17 cellular contexts compared by ENCODE assay signal in the genomic region with DNA sequence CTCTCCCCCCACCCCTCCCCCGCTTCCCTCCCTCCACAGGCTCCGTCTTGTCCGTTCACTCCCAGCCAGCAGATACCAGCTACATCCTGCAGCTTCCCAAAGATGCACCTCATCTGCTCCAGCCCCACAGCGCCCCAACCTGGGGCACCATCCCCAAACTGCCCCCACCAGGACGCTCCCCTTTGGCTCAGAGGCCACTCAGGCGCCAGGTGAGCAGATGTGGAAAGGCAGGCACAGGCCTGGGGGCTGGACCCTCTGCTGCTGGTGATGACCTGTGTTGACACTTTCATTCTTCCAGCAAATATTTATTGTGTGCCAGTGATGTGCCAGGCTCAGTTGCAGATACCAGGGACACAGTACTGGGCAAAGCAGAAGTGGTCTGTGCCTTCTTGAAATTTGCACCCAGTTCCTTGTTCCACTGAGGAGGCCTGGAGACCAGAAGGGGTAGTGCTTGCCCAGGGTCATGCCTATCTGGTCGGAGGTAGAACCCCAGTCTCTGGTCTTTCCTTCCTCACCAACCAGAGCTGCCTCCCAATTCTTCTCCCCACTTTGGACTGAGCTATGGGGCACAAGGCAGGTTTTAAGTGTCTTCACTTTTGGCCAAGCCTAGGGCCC. TPM values are rescaled to one million over a fixed set of nuclear protein-coding genes. Genes with fewer than 3 reads are reported as not detected.
DNase-seq lines count a peak whose midpoint lies in the region; ATAC-seq and TF ChIP-seq lines count a peak whose summit lies in the region.
"Had no signal": no experiment of that assay in that cellular context is flagged by ENCODE, and none has a peak within 500 bp of the region (broad histone marks: within the 10 kb centered on the region; RNA-seq: fewer than 3 reads in every experiment).

No MANE protein-coding gene starts in this region.

- H3K23ac ChIP-seq in neuronal stem cell (ENCODE audit: low read depth, low read length, poor library complexity): no peak overlapping the region

- H4K20me1 ChIP-seq in BLaER1 treated with 17β-estradiol and CSF1 and Interleukin-3, amounts not matched to agents 10 nM and 100 nM: no peaks in the 10 kb centered on the region; a peak in 1 of 22 replicates

- no peak overlapping the region for H4K91ac ChIP-seq in neuronal stem cell (ENCODE audit: low read depth, low read length, poor library complexity)

- H3K4ac ChIP-seq in neuronal stem cell (ENCODE audit: low read length): no peak overlapping the region

- ATAC-seq in HG02798 (IDR thresholded peaks at IDR 0.05; ENCODE audit: poor library complexity, unreplicated experiment) (no peak), psoas muscle (no peak)

- H3K4me1 ChIP-seq in BLaER1 treated with 17β-estradiol and CSF1 and Interleukin-3, amounts not matched to agents 10 nM and 100 nM: peaks cover 36 to 60% (median 50%) of the 10 kb centered on the region in 10 experiments
- H3K4me1 ChIP-seq in neuronal stem cell (ENCODE audit: control insufficient read depth in 2 of 2, insufficient read depth in 1 of 2, low read depth in 1 of 2, low read length in 2 of 2): peaks cover 37 to 46% of the 10 kb centered on the region in 2 donors
- no peaks in the 10 kb centered on the region for H3K4me1 ChIP-seq in psoas muscle

- H2AFZ ChIP-seq in neuronal stem cell (ENCODE audit: low read length): no peak overlapping the region

- H2BK12ac ChIP-seq in neuronal stem cell (ENCODE audit: low read length): no peak overlapping the region

- peak overlapping the region; percentile 40 for H2BK120ac ChIP-seq in neuronal stem cell (ENCODE audit: low read depth, low read length)

- no peaks in the 10 kb centered on the region for H3K79me1 ChIP-seq in neuronal stem cell (ENCODE audit: low read depth, low read length)

- H3K36me3 ChIP-seq in BLaER1 treated with 17β-estradiol and CSF1 and Interleukin-3, amounts not matched to agents 10 nM and 100 nM: no peaks in the 10 kb centered on the region
- H3K36me3 ChIP-seq in WERI-Rb-1 (peaks cover 58% of the 10 kb centered on the region), neuronal stem cell (replicated peaks in 1 of 2; ENCODE audit: control insufficient read depth in 2 of 2, insufficient read depth in 2 of 2, low read length in 2 of 2) (no peaks in the 10 kb centered on the region), psoas muscle (ENCODE audit: insufficient read depth in 1 of 2, low read depth in 1 of 2) (no peaks in the 10 kb centered on the region)

- H2AK5ac ChIP-seq in neuronal stem cell (ENCODE audit: low read depth, low read length): peak overlapping the region; percentile 92

- intact Hi-C loops in psoas muscle (cut with DNase I): loop anchor here in 1 of 2 donors (2.0 kb wide), 1 partner anchor 76 kb away; no protein-coding TSS in a partner anchor

- H3K4me2 ChIP-seq in BLaER1 treated with 17β-estradiol and CSF1 and Interleukin-3, amounts not matched to agents 10 nM and 100 nM: peak overlapping the region in 7 of 11 experiments; percentile 38 to 84 (median 69); a peak in 9 of 22 replicates
- no peak overlapping the region for H3K4me2 ChIP-seq in neuronal stem cell (ENCODE audit: insufficient read depth, low read length, poor library complexity, severe bottlenecking)

- no CpG with 5 or more reads among the region's 7 CpGs for WGBS in neuronal stem cell (ENCODE audit: extremely low coverage in 2 of 2, insufficient read length in 2 of 2, insufficient replicate concordance in 1 of 2), 2 donors
- WGBS in psoas muscle, 3 donors: 88 to 92% (median 88%) methylated on average over 6 to 7 of the region's 7 CpGs

- no peak overlapping the region for H3K4me3 ChIP-seq in BLaER1 treated with 17β-estradiol and CSF1 and Interleukin-3, amounts not matched to agents 10 nM and 100 nM
- H3K4me3 ChIP-seq in WERI-Rb-1 (ENCODE audit: low read depth, low read length) (no peak overlapping the region), neuronal stem cell (ENCODE audit: low read length in 2 of 2) (no peak overlapping the region), psoas muscle (no peak overlapping the region)

- DNase-seq in MV-4-11 (lab: John Stamatoyannopoulos, UW) (peak; percentile 22), WERI-Rb-1 (no peak), neuronal stem cell (ENCODE audit: low spot score) (no peak), psoas muscle (no peak), iPS-NIHi7 (ENCODE audit: extremely low spot score) (no peak)
- DNase-seq: DMS79, HFFc6, Kasumi-1, NCI-H1092 treated with DMSO at 0.1 percent for 48 hours, NCI-H1694, NCI-H2081, NCI-H446, NCI-H526, OCI-M1, SHP77 had no signal

- H4K8ac ChIP-seq in neuronal stem cell (ENCODE audit: low read depth, low read length): peak overlapping the region; percentile 25

- no peak overlapping the region for H3K27ac ChIP-seq in BLaER1 treated with 17β-estradiol and CSF1 and Interleukin-3, amounts not matched to agents 10 nM and 100 nM
- H3K27ac ChIP-seq in WERI-Rb-1 (peak overlapping the region; percentile 91), neuronal stem cell (replicated peaks; ENCODE audit: low read length) (no peak overlapping the region), psoas muscle (no peak overlapping the region)

- no peak for TF ChIP-seq CTCF in WERI-Rb-1 (IDR thresholded peaks at IDR 0.05; ENCODE audit: low read depth, low read length)
- no peak for TF ChIP-seq CTCF in psoas muscle (IDR thresholded peaks at IDR 0.05)

- H3K9ac ChIP-seq in BLaER1 treated with 17β-estradiol and CSF1 and Interleukin-3, amounts not matched to agents 10 nM and 100 nM: no peak overlapping the region
- no peak overlapping the region for H3K9ac ChIP-seq in neuronal stem cell (ENCODE audit: low read depth, low read length, poor library complexity)

- peaks cover 0 to 8% (median 0%) of the 10 kb centered on the region in 11 experiments; a peak in 1 of 22 replicates for H3K27me3 ChIP-seq in BLaER1 treated with 17β-estradiol and CSF1 and Interleukin-3, amounts not matched to agents 10 nM and 100 nM
- no peaks in the 10 kb centered on the region for H3K27me3 ChIP-seq in WERI-Rb-1 (ENCODE audit: insufficient read depth, low read depth, severe bottlenecking)
- H3K27me3 ChIP-seq in neuronal stem cell (ENCODE audit: control insufficient read depth in 3 of 3, insufficient read depth in 3 of 3, low read depth in 1 of 3, low read length in 3 of 3): peaks cover 0 to 18% (median 4%) of the 10 kb centered on the region in 3 experiments
- peaks cover 0 to 16% (median 3%) of the 10 kb centered on the region in 3 donors for H3K27me3 ChIP-seq in psoas muscle (ENCODE audit: insufficient read depth in 3 of 3, low read length in 2 of 3)

- H2BK5ac ChIP-seq in neuronal stem cell (ENCODE audit: low read length): no peak overlapping the region

- H3K9me3 ChIP-seq in BLaER1 treated with 17β-estradiol and CSF1 and Interleukin-3, amounts not matched to agents 10 nM and 100 nM (replicated peaks in 1 of 11): no peaks in the 10 kb centered on the region
- no peaks in the 10 kb centered on the region for H3K9me3 ChIP-seq in WERI-Rb-1 (ENCODE audit: severe bottlenecking)
- no peaks in the 10 kb centered on the region for H3K9me3 ChIP-seq in neuronal stem cell (replicated peaks in 1 of 2; ENCODE audit: control insufficient read depth in 2 of 2, insufficient read depth in 1 of 2, low read depth in 1 of 2, low read length in 2 of 2)
- no peaks in the 10 kb centered on the region for H3K9me3 ChIP-seq in psoas muscle

- H2BK15ac ChIP-seq in neuronal stem cell (ENCODE audit: low read length): peak overlapping the region; percentile 75

- H3K18ac ChIP-seq in neuronal stem cell (ENCODE audit: low read length): peak overlapping the region; percentile 61

- H3K14ac ChIP-seq in neuronal stem cell (ENCODE audit: low read length): no peak overlapping the region

RNA-seq across cellular contexts. Expression of gene ABCC3, which starts 10.3 kb away (rescaled TPM):
- 0.26 TPM for polyA plus RNA-seq in neuronal stem cell (2013, experiment 1 of 2)
- 0.22 TPM for polyA plus RNA-seq in neuronal stem cell (2013, experiment 2 of 2)
- 1 to 10 TPM in 2 of 4 donors, under 1 TPM in 2; 0.36 to 1.6 (median 0.94) TPM for total RNA-seq in psoas muscle
- polyA plus RNA-seq in psoas muscle: 1 to 10 TPM in 1 of 3 donors, under 1 TPM in 2; 0.39 to 1.2 (median 0.45) TPM
